In the genomic region with DNA sequence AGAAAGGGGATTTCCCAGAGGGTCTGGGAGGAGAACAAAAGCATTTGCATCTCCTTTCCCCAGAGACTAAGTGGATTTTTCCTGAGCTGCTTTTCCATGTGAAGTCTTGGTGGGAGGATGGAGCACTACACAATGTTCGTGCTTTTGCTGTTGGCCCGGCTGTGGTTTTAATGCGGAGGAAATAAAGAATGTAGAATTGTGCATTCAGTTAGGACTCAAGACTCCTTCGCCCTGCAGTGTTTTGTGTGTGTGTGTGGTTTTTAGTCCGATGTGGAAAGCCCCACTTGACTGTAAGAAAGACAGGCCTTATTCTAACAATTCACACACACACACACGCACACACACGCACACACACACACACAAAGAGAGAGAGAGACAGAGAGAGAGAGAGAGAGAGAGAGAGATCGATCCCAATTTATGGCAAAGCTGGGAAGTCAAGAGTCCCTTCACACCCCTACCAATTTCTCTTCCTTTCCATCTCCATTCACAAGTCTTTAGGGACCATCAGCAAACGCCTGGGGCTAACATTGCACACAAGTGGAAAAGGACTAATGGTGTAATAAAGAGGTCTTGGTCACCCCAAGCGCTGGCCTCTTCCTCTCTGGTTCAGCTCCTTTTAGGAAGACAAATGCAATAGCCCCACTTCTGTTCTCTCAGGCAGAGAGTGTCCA, we compare ENCODE assay signal across 10 cellular contexts. TPM values are rescaled to one million over a fixed set of nuclear protein-coding genes. Genes with fewer than 3 reads are reported as not detected.
DNase-seq lines count a peak whose midpoint lies in the region; ATAC-seq and TF ChIP-seq lines count a peak whose summit lies in the region.
"Had no signal": no experiment of that assay in that cellular context is flagged by ENCODE, and none has a peak within 500 bp of the region (broad histone marks: within the 10 kb centered on the region; RNA-seq: fewer than 3 reads in every experiment).

No MANE protein-coding gene starts in this region.

- peak; percentile 20 for DNase-seq in activated naive CD4-positive, alpha-beta T cell treated with Interleukin-2 at 50 U/mL for 16 hours
- no peak for DNase-seq in activated naive CD4-positive, alpha-beta T cell treated with anti-CD3 and anti-CD28 coated beads, Interleukin-2, amount 50 U/mL, for 72 hours (ENCODE audit: low spot score in 2 of 2)
- DNase-seq in T-helper 17 cell (peak in 1 of 3 donors; percentile 5), esophagus squamous epithelium (lab: John Stamatoyannopoulos, UW) (no peak), NCI-H2081 treated with DMSO at 0.1 percent for 48 hours (lab: John Stamatoyannopoulos, UW) (no peak), KG1 (lab: John Stamatoyannopoulos, UW) (no peak)
- DNase-seq: NCI-H2081 had no signal

- H3K27ac ChIP-seq in esophagus squamous epithelium, result peak overlapping the region in 3 of 4 donors; percentile 16 to 61 (median 32)

- H3K36me3 ChIP-seq in esophagus squamous epithelium, result no peaks in the 10 kb centered on the region

- TF ChIP-seq POLR2A in esophagus squamous epithelium (IDR thresholded peaks at IDR 0.05), result no peak

- intact Hi-C loops in esophagus squamous epithelium (cut with DNase I), result no loop called here

- peak overlapping the region; percentile 78 for H3K4me3 Mint-ChIP-seq in T-helper 17 cell
- H3K4me3 Mint-ChIP-seq in stimulated activated memory B cell treated with anti-CD40 and anti-IgM and Interleukin-4, amounts not matched to agents 10 μg/mL and 1 μg/mL and 100 μg/mL, for 72 hours, result no peak overlapping the region

- H3K27ac Mint-ChIP-seq in activated naive CD4-positive, alpha-beta T cell treated with anti-CD3 and anti-CD28 coated beads, Interleukin-2, amount 50 U/mL, for 72 hours, result no peak overlapping the region
- H3K27ac Mint-ChIP-seq in T-helper 17 cell, result peak overlapping the region; percentile 90
- H3K27ac Mint-ChIP-seq in stimulated activated memory B cell treated with anti-CD40 and anti-IgM and Interleukin-4, amounts not matched to agents 10 μg/mL and 1 μg/mL and 100 μg/mL, for 72 hours, result peak overlapping the region; percentile 68

- peaks cover 0 to 4% of the 10 kb centered on the region in 2 donors for H3K36me3 Mint-ChIP-seq in activated naive CD4-positive, alpha-beta T cell treated with anti-CD3 and anti-CD28 coated beads, Interleukin-2, amount 50 U/mL, for 72 hours
- H3K36me3 Mint-ChIP-seq in T-helper 17 cell (ENCODE audit: low read depth), result no peaks in the 10 kb centered on the region
- no peaks in the 10 kb centered on the region for H3K36me3 Mint-ChIP-seq in stimulated activated memory B cell treated with anti-CD40 and anti-IgM and Interleukin-4, amounts not matched to agents 10 μg/mL and 1 μg/mL and 100 μg/mL, for 72 hours

- H3K27me3 Mint-ChIP-seq in T-helper 17 cell, result no peaks in the 10 kb centered on the region
- no peaks in the 10 kb centered on the region for H3K27me3 Mint-ChIP-seq in stimulated activated memory B cell treated with anti-CD40 and anti-IgM and Interleukin-4, amounts not matched to agents 10 μg/mL and 1 μg/mL and 100 μg/mL, for 72 hours

- H3K4me3 ChIP-seq in esophagus squamous epithelium, result no peak overlapping the region

- no peaks in the 10 kb centered on the region for H3K9me3 Mint-ChIP-seq in activated naive CD4-positive, alpha-beta T cell treated with anti-CD3 and anti-CD28 coated beads, Interleukin-2, amount 50 U/mL, for 72 hours
- H3K9me3 Mint-ChIP-seq in stimulated activated memory B cell treated with anti-CD40 and anti-IgM and Interleukin-4, amounts not matched to agents 10 μg/mL and 1 μg/mL and 100 μg/mL, for 72 hours, result no peaks in the 10 kb centered on the region

- ATAC-seq in activated naive CD4-positive, alpha-beta T cell treated with anti-CD3 and anti-CD28 coated beads, Interleukin-2, amount 50 U/mL, for 72 hours, result no peak
- peak; percentile 44 for ATAC-seq in T-helper 17 cell
- peak; percentile 61 for ATAC-seq in stimulated activated memory B cell treated with anti-CD40 and anti-IgM and Interleukin-4, amounts not matched to agents 10 μg/mL and 1 μg/mL and 100 μg/mL, for 72 hours
- ATAC-seq in HG03108 (IDR thresholded peaks at IDR 0.05; ENCODE audit: unreplicated experiment), result no peak
- ATAC-seq: left lobe of liver had no signal

- no peaks in the 10 kb centered on the region for H3K27me3 ChIP-seq in esophagus squamous epithelium

- H3K9me3 ChIP-seq in T-helper 17 cell (ENCODE audit: control insufficient read depth, low read length, poor library complexity, severe bottlenecking) (no peaks in the 10 kb centered on the region), esophagus squamous epithelium (no peaks in the 10 kb centered on the region)

- no peak for TF ChIP-seq CTCF in esophagus squamous epithelium (IDR thresholded peaks at IDR 0.05)

- H3K4me1 Mint-ChIP-seq in T-helper 17 cell, result peaks cover 13% of the 10 kb centered on the region
- peaks cover 29% of the 10 kb centered on the region for H3K4me1 Mint-ChIP-seq in stimulated activated memory B cell treated with anti-CD40 and anti-IgM and Interleukin-4, amounts not matched to agents 10 μg/mL and 1 μg/mL and 100 μg/mL, for 72 hours

- H3K4me1 ChIP-seq in esophagus squamous epithelium, result peaks cover 0 to 45% (median 11%) of the 10 kb centered on the region in 3 donors

- 42 to 52% methylated on average over 3 to 10 of the region's 10 CpGs for WGBS in esophagus squamous epithelium, 2 donors

RNA-seq across cellular contexts. Expression of a gene that starts 44.2 kb away (rescaled TPM):
- total RNA-seq in activated naive CD4-positive, alpha-beta T cell treated with anti-CD3 and anti-CD28 coated beads, Interleukin-2, amount 50 U/mL, for 72 hours, result not detected
- not detected for total RNA-seq in T-helper 17 cell
- 1 to 10 TPM in 2 of 4 donors, under 1 TPM in 1, not detected in 1; 0.26 to 3.1 (median 1.7) TPM for total RNA-seq in esophagus squamous epithelium

Comparison
In these comparisons a context has a peak if more than half of its experiments do, and no peak if none do; other contexts are left out.
1. ATAC-seq: peak in T-helper 17 cell (single experiment) and stimulated activated memory B cell treated with anti-CD40 and anti-IgM and Interleukin-4, amounts not matched to agents 10 μg/mL and 1 μg/mL and 100 μg/mL, for 72 hours (single experiment); none in activated naive CD4-positive, alpha-beta T cell treated with anti-CD3 and anti-CD28 coated beads, Interleukin-2, amount 50 U/mL, for 72 hours (0 of 2) and HG03108 (single experiment).
2. H3K27ac Mint-ChIP-seq: peak in T-helper 17 cell (single experiment) and stimulated activated memory B cell treated with anti-CD40 and anti-IgM and Interleukin-4, amounts not matched to agents 10 μg/mL and 1 μg/mL and 100 μg/mL, for 72 hours (single experiment); none in activated naive CD4-positive, alpha-beta T cell treated with anti-CD3 and anti-CD28 coated beads, Interleukin-2, amount 50 U/mL, for 72 hours (0 of 2).